In genomic region chr6:106525885-106526280, GRCh38 we compare ENCODE assay signal across 12 cellular contexts.
DNase-seq lines count a peak whose midpoint lies in the region; ATAC-seq, FAIRE-seq and TF ChIP-seq lines count a peak whose summit lies in the region.
"Had no signal": no experiment of that assay in that cellular context is flagged by ENCODE, and none has a peak within 500 bp of the region (broad histone marks: within the 10 kb centered on the region; RNA-seq: fewer than 3 reads in every experiment).

No MANE protein-coding gene starts in this region.

- H3K79me2 ChIP-seq in HepG2 (ENCODE audit: insufficient read depth, low read length), result peaks cover 14% of the 10 kb centered on the region

- H2AFZ ChIP-seq in HepG2 (ENCODE audit: low read length), result no peak overlapping the region

- H3K4me1 ChIP-seq in HepG2 (ENCODE audit: insufficient read depth, low read length) (peaks cover 14% of the 10 kb centered on the region; the same call in 1 of the 2 replicates), right lobe of liver (peaks cover 0 to 6% (median 2%) of the 10 kb centered on the region in 4 donors), RWPE2 (ENCODE audit: insufficient read depth, poor library complexity, severe bottlenecking) (peaks cover 82% of the 10 kb centered on the region), esophagus squamous epithelium (peaks cover 0 to 50% (median 19%) of the 10 kb centered on the region in 3 donors), tibial nerve (peaks cover 0 to 4% (median 0%) of the 10 kb centered on the region in 4 donors)
- peaks cover 8% of the 10 kb centered on the region for H3K4me1 ChIP-seq in effector memory CD4-positive, alpha-beta T cell (ENCODE audit: control insufficient read depth, insufficient read depth, low read length, poor library complexity, severe bottlenecking)

- ATAC-seq in HepG2 (no peak), right lobe of liver (no peak), RWPE2 (ENCODE audit: low read depth) (no peak)

- no peak for TF ChIP-seq POLR2A in HepG2 (IDR thresholded peaks at IDR 0.05; ENCODE audit: insufficient read depth in 1 of 2, low read depth in 2 of 2, low read length in 2 of 2)
- no peak for TF ChIP-seq POLR2A in right lobe of liver (IDR thresholded peaks at IDR 0.05)
- TF ChIP-seq POLR2A in esophagus squamous epithelium (IDR thresholded peaks at IDR 0.05), result no peak
- no peak for TF ChIP-seq POLR2A in tibial nerve (IDR thresholded peaks at IDR 0.05)

- H3K27me3 ChIP-seq in HepG2 (ENCODE audit: control insufficient read depth in 1 of 2, insufficient read depth in 2 of 2, low read length in 2 of 2) (no peaks in the 10 kb centered on the region), right lobe of liver (no peaks in the 10 kb centered on the region), RWPE2 (ENCODE audit: insufficient read depth, poor library complexity, severe bottlenecking) (no peaks in the 10 kb centered on the region), esophagus squamous epithelium (no peaks in the 10 kb centered on the region), tibial nerve (no peaks in the 10 kb centered on the region)
- H3K27me3 ChIP-seq in effector memory CD4-positive, alpha-beta T cell (replicated peaks; ENCODE audit: control insufficient read depth, insufficient read depth, low read length, poor library complexity, severe bottlenecking), result no peaks in the 10 kb centered on the region

- no TSS peak for BruUV-seq in HepG2 (replicated peaks; lab: Mats Ljungman, UMichigan)

- no peak for FAIRE-seq in HepG2 (lab: Jason Lieb, UNC)

- H3K4me3 ChIP-seq in HepG2 (replicated peaks in 1 of 3; ENCODE audit: insufficient read depth in 1 of 3, low read depth in 2 of 3, low read length in 3 of 3), result no peak overlapping the region
- no peak overlapping the region for H3K4me3 ChIP-seq in right lobe of liver
- no peak overlapping the region for H3K4me3 ChIP-seq in RWPE2 (ENCODE audit: severe bottlenecking)
- H3K4me3 ChIP-seq in effector memory CD4-positive, alpha-beta T cell (ENCODE audit: insufficient read depth, low read depth, low read length, poor library complexity, severe bottlenecking), result no peak overlapping the region
- H3K4me3 ChIP-seq in esophagus squamous epithelium, result no peak overlapping the region
- no peak overlapping the region for H3K4me3 ChIP-seq in tibial nerve

- intact Hi-C loops in HepG2 (cut with micrococcal nuclease; ENCODE audit: unreplicated experiment), result no loop called here
- intact Hi-C loops in right lobe of liver (cut with DNase I), result no loop called here
- intact Hi-C loops in esophagus squamous epithelium (cut with DNase I), result no loop called here

- WGBS in HepG2 (ENCODE audit: low lambda C conversion rate), result 95% methylated on average over 1 of the region's 1 CpG
- 50% methylated on average over 1 of the region's 1 CpG for WGBS in right lobe of liver (ENCODE audit: insufficient coverage, low coverage, low lambda C conversion rate, missing lambda C conversion rate)
- 61 to 69% methylated on average over 1 of the region's 1 CpG for WGBS in esophagus squamous epithelium, 2 donors
- whole genome bisulfite sequencing in tibial nerve, 2 donors, result 77 to 78% methylated on average over 1 of the region's 1 CpG

- TF ChIP-seq EP300 in HepG2 (IDR thresholded peaks at IDR 0.05; ENCODE audit: low read depth in 2 of 2, low read length in 2 of 2), result no peak
- TF ChIP-seq EP300 in HepG2 (CRISPR knock-in tag; IDR thresholded peaks at IDR 0.05; ENCODE audit: borderline replicate concordance), result no peak
- TF ChIP-seq EP300 in tibial nerve (IDR thresholded peaks at IDR 0.05), result no peak

- CTCF ChIA-PET in HepG2 (lab: Yijun Ruan, JAX; ENCODE audit: low intra/inter-chr PET ratio, low total read pairs), result no interaction called here

- TF ChIP-seq CTCF in HepG2 (CRISPR knock-in tag; IDR thresholded peaks at IDR 0.05), result no peak
- no peak for TF ChIP-seq CTCF in right lobe of liver (IDR thresholded peaks at IDR 0.05)
- TF ChIP-seq CTCF in RWPE2 (IDR thresholded peaks at IDR 0.05; ENCODE audit: poor library complexity, severe bottlenecking), result no peak
- no peak for TF ChIP-seq CTCF in esophagus squamous epithelium (IDR thresholded peaks at IDR 0.05)
- no peak for TF ChIP-seq CTCF in tibial nerve (IDR thresholded peaks at IDR 0.05)

- H3K27ac ChIP-seq in HepG2 (ENCODE audit: extremely low read length, insufficient read depth, low read length), result no peak overlapping the region
- no peak overlapping the region for H3K27ac ChIP-seq in right lobe of liver
- H3K27ac ChIP-seq in RWPE2 (ENCODE audit: poor library complexity, severe bottlenecking), result peak overlapping the region; percentile 99
- peak overlapping the region; percentile 65 for H3K27ac ChIP-seq in effector memory CD4-positive, alpha-beta T cell (ENCODE audit: insufficient read depth, low read length, poor library complexity, severe bottlenecking)
- H3K27ac ChIP-seq in esophagus squamous epithelium, result peak overlapping the region in 1 of 4 donors; percentile 65
- H3K27ac ChIP-seq in tibial nerve, result peak overlapping the region in 1 of 4 donors; percentile 17

- H3K4me2 ChIP-seq in HepG2 (ENCODE audit: low read depth, low read length), result no peak overlapping the region

- H3K9ac ChIP-seq in HepG2 (ENCODE audit: insufficient read depth, low read depth, low read length), result no peak overlapping the region

- no peak for TF ChIP-seq RAD21 in HepG2 (CRISPR knock-in tag; IDR thresholded peaks at IDR 0.05)

- H3K36me3 ChIP-seq in HepG2 (replicated peaks in 1 of 2; ENCODE audit: control insufficient read depth in 1 of 2, insufficient read depth in 2 of 2, low read length in 2 of 2) (peaks cover 2 to 40% of the 10 kb centered on the region in 2 experiments; a peak in 4 of 5 replicates), right lobe of liver (peaks cover 0 to 7% (median 0%) of the 10 kb centered on the region in 4 donors), RWPE2 (ENCODE audit: low read depth) (peaks cover 91% of the 10 kb centered on the region), esophagus squamous epithelium (peaks cover 0 to 80% (median 15%) of the 10 kb centered on the region in 3 donors), tibial nerve (peaks cover 0 to 17% (median 0%) of the 10 kb centered on the region in 3 donors)
- H3K36me3 ChIP-seq in effector memory CD4-positive, alpha-beta T cell (ENCODE audit: control insufficient read depth, insufficient read depth, low read length), result peaks cover 19% of the 10 kb centered on the region

- in situ Hi-C loops in HepG2 (cut with HindIII; ENCODE audit: extremely low pct_ligation_motif_present, low pct_unique_long_range_greater_than_20kb), result no loop called here

- H4K20me1 ChIP-seq in HepG2 (ENCODE audit: insufficient read depth, low read length), result no peaks in the 10 kb centered on the region

- no peak for DNase-seq in HepG2 (ENCODE audit: low spot score)
- DNase-seq in right lobe of liver, result no peak
- DNase-seq in RWPE2 (ENCODE audit: low spot score), result no peak
- DNase-seq in effector memory CD4-positive, alpha-beta T cell, result no peak
- no peak for DNase-seq in esophagus squamous epithelium (lab: John Stamatoyannopoulos, UW)
- DNase-seq in tibial nerve (ENCODE audit: low spot score in 2 of 2), result no peak
- no peak for DNase-seq in cerebellum (ENCODE audit: low spot score)
- no peak for DNase-seq in SKM-1 (lab: John Stamatoyannopoulos, UW; ENCODE audit: unreplicated experiment)
- DNase-seq: activated CD4-positive, alpha-beta T cell treated with anti-CD3 and anti-CD28 coated beads, Interleukin-2, amount 50 U/mL, for 4 hours; aorta; NCI-H1048; NCI-H510A had no signal

- H3K9me3 ChIP-seq in HepG2 (ENCODE audit: low read length) (no peaks in the 10 kb centered on the region), right lobe of liver (no peaks in the 10 kb centered on the region), RWPE2 (ENCODE audit: severe bottlenecking) (no peaks in the 10 kb centered on the region), esophagus squamous epithelium (no peaks in the 10 kb centered on the region), tibial nerve (no peaks in the 10 kb centered on the region)
- H3K9me3 ChIP-seq in effector memory CD4-positive, alpha-beta T cell (ENCODE audit: control insufficient read depth, low read length), result no peaks in the 10 kb centered on the region

- POLR2A ChIA-PET in HepG2 (lab: Yijun Ruan, JAX), result no interaction called here

TF ChIP-seq in HepG2, 621 proteins besides CTCF, POLR2A, EP300 and RAD21 (continues in another document):
- TF ChIP-seq DNMT3B (CRISPR knock-in tag; conservative IDR thresholded peaks at IDR 0.05) (no peak), NCOA2 (CRISPR knock-in tag; IDR thresholded peaks at IDR 0.05) (no peak), ZNF883 (CRISPR knock-in tag; IDR thresholded peaks at IDR 0.05; ENCODE audit: not compliant biosample characterization) (no peak), U2AF1 (optimal IDR thresholded peaks at IDR 0.05; ENCODE audit: low read depth, low read length) (no peak), KLF12 (CRISPR knock-in tag; IDR thresholded peaks at IDR 0.05; ENCODE audit: borderline replicate concordance) (no peak)
- TF ChIP-seq, protein P1, sequence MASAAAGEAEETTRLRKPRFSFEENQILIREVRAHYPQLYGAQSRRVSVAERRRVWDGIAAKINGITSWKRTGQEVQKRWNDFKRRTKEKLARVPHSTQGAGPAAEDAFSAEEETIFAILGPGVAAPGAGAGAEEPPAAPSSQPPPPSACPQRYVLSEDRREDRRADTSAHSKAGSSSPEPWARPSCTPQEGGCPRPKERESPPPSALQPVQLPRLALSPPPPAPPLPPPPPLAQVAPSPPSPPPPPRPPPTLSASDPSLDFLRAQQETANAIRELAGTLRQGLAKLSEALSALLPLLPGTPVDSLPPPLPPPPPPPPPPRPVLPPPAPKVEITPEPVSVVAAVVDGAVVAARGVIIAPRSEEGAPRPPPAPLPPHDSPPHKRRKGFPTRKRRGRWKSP (CRISPR knock-in tag; IDR thresholded peaks at IDR 0.05), result no peak
- TF ChIP-seq, protein P2, sequence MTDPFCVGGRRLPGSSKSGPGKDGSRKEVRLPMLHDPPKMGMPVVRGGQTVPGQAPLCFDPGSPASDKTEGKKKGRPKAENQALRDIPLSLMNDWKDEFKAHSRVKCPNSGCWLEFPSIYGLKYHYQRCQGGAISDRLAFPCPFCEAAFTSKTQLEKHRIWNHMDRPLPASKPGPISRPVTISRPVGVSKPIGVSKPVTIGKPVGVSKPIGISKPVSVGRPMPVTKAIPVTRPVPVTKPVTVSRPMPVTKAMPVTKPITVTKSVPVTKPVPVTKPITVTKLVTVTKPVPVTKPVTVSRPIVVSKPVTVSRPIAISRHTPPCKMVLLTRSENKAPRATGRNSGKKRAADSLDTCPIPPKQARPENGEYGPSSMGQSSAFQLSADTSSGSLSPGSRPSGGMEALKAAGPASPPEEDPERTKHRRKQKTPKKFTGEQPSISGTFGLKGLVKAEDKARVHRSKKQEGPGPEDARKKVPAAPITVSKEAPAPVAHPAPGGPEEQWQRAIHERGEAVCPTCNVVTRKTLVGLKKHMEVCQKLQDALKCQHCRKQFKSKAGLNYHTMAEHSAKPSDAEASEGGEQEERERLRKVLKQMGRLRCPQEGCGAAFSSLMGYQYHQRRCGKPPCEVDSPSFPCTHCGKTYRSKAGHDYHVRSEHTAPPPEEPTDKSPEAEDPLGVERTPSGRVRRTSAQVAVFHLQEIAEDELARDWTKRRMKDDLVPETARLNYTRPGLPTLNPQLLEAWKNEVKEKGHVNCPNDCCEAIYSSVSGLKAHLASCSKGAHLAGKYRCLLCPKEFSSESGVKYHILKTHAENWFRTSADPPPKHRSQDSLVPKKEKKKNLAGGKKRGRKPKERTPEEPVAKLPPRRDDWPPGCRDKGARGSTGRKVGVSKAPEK (CRISPR knock-in tag; IDR thresholded peaks at IDR 0.05; ENCODE audit: borderline replicate concordance), result no peak

Comparison
In these comparisons a context has a peak if more than half of its experiments do, and no peak if none do; other contexts are left out.
1. H3K27ac ChIP-seq: peak in RWPE2 (single experiment) and effector memory CD4-positive, alpha-beta T cell (single experiment); none in HepG2 (single experiment) and right lobe of liver (0 of 3).